In the genomic region with DNA sequence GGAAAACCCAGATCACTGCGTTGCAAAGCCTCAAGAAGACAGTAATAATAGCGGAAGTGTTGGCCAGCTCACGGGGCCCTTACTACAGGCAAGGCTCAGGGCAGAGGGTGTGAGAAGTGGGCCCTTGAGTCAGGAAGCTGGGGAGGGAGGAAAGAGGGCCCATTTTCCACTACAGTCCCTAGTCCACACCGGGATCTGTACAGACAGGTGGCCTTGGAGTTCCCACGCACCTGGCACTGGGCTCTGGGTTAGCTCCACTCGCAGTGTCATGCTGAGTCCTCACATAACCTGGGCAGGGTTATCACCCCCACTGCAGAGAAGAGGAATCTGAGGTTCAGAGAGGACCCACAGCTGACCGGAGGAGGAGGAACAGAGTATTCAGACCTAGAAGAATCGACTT, we compare ENCODE assay signal across 14 cellular contexts. TPM values are rescaled to one million over a fixed set of nuclear protein-coding genes. Genes with fewer than 3 reads are reported as not detected.
DNase-seq lines count a peak whose midpoint lies in the region; TF ChIP-seq lines count a peak whose summit lies in the region.
"Had no signal": no experiment of that assay in that cellular context is flagged by ENCODE, and none has a peak within 500 bp of the region (broad histone marks: within the 10 kb centered on the region; RNA-seq: fewer than 3 reads in every experiment).

No MANE protein-coding gene starts in this region.

- peaks cover 7% of the 10 kb centered on the region for H3K36me3 ChIP-seq in thymus (ENCODE audit: control insufficient read depth, insufficient read depth)
- H3K36me3 ChIP-seq: MG63 had no signal

- TF ChIP-seq CTCF in chondrocyte (IDR thresholded peaks at IDR 0.05) = no peak
- no peak for TF ChIP-seq CTCF in mesothelial cell of epicardium (IDR thresholded peaks at IDR 0.05; ENCODE audit: unreplicated experiment)

- peaks cover 1% of the 10 kb centered on the region for H3K9me3 ChIP-seq in thymus (ENCODE audit: control insufficient read depth)
- H3K9me3 ChIP-seq: MG63 had no signal

- peaks cover 4% of the 10 kb centered on the region for H3K36me3 Mint-ChIP-seq in chondrocyte (ENCODE audit: low read depth)
- peaks cover 2% of the 10 kb centered on the region for H3K36me3 Mint-ChIP-seq in mesothelial cell of epicardium
- no peaks in the 10 kb centered on the region for H3K36me3 Mint-ChIP-seq in activated T-helper 2 cell treated with anti-CD3 and anti-CD28 coated beads, Interferon-gamma antibody, Interleukin-2, Interleukin-4, amounts not matched to agents 10 μg/mL and 5 μg/mL and 100 μg/mL, durations not matched to agents 14 hours and 24 hours and 36 hours (ENCODE audit: low read depth)
- H3K36me3 Mint-ChIP-seq: natural killer cell had no signal

- H3K27ac ChIP-seq in thymus (ENCODE audit: low read depth) = peak overlapping the region; percentile 36

- intact Hi-C loops in activated T-helper 2 cell treated with anti-CD3 and anti-CD28 coated beads, Interferon-gamma antibody, Interleukin-2, Interleukin-4, amounts not matched to agents 10 μg/mL and 5 μg/mL and 100 μg/mL, durations not matched to agents 14 hours and 24 hours and 36 hours (cut with micrococcal nuclease) = no loop called here

- H3K27ac Mint-ChIP-seq in chondrocyte (ENCODE audit: unreplicated experiment) (peak overlapping the region; percentile 100), mesothelial cell of epicardium (peak overlapping the region; percentile 93)
- H3K27ac Mint-ChIP-seq in activated T-helper 2 cell treated with anti-CD3 and anti-CD28 coated beads, Interferon-gamma antibody, Interleukin-2, Interleukin-4, amounts not matched to agents 10 μg/mL and 5 μg/mL and 100 μg/mL, durations not matched to agents 14 hours and 24 hours and 36 hours = no peak overlapping the region
- H3K27ac Mint-ChIP-seq: natural killer cell had no signal

- H3K27me3 Mint-ChIP-seq in chondrocyte (ENCODE audit: low read depth) = no peaks in the 10 kb centered on the region
- no peaks in the 10 kb centered on the region for H3K27me3 Mint-ChIP-seq in mesothelial cell of epicardium (ENCODE audit: low read depth)
- no peaks in the 10 kb centered on the region for H3K27me3 Mint-ChIP-seq in activated T-helper 2 cell treated with anti-CD3 and anti-CD28 coated beads, Interferon-gamma antibody, Interleukin-2, Interleukin-4, amounts not matched to agents 10 μg/mL and 5 μg/mL and 100 μg/mL, durations not matched to agents 14 hours and 24 hours and 36 hours (ENCODE audit: low read depth)
- H3K27me3 Mint-ChIP-seq: central memory CD8-positive, alpha-beta T cell had no signal

- WGBS in thymus = 93% methylated on average over 8 of the region's 8 CpGs

- H3K4me1 ChIP-seq in thymus (ENCODE audit: control insufficient read depth, insufficient read depth, low read length) = peaks cover 32% of the 10 kb centered on the region

- H3K4me3 Mint-ChIP-seq in chondrocyte (ENCODE audit: unreplicated experiment) = no peak overlapping the region
- H3K4me3 Mint-ChIP-seq in mesothelial cell of epicardium = no peak overlapping the region
- H3K4me3 Mint-ChIP-seq in activated T-helper 2 cell treated with anti-CD3 and anti-CD28 coated beads, Interferon-gamma antibody, Interleukin-2, Interleukin-4, amounts not matched to agents 10 μg/mL and 5 μg/mL and 100 μg/mL, durations not matched to agents 14 hours and 24 hours and 36 hours (ENCODE audit: low read depth) = no peak overlapping the region
- H3K4me3 Mint-ChIP-seq: central memory CD8-positive, alpha-beta T cell; natural killer cell had no signal

- DNase-seq in DMS53 (lab: John Stamatoyannopoulos, UW) = peak; percentile 9
- DNase-seq in DMS53 treated with DMSO at 0.1 percent for 48 hours (lab: John Stamatoyannopoulos, UW; ENCODE audit: unreplicated experiment) = no peak
- DNase-seq in chondrocyte (ENCODE audit: low spot score) = no peak
- no peak for DNase-seq in mesothelial cell of epicardium (ENCODE audit: low spot score in 2 of 2, unreplicated experiment in 2 of 2)
- no peak for DNase-seq in amygdala (lab: John Stamatoyannopoulos, UW)
- no peak for DNase-seq in activated T-helper 2 cell treated with anti-CD3 and anti-CD28 coated beads, Interferon-gamma antibody, Interleukin-2, Interleukin-4, amounts not matched to agents 10 μg/mL and 5 μg/mL and 100 μg/mL, durations not matched to agents 14 hours and 24 hours and 36 hours (ENCODE audit: low spot score)
- no peak for DNase-seq in cerebellum (ENCODE audit: low spot score)
- DNase-seq: activated CD8-positive, alpha-beta memory T cell treated with anti-CD3 and anti-CD28 coated beads, Interleukin-2, amount 50 U/mL, for 4 hours; natural killer cell; NCI-H774; T-helper 2 cell had no signal

- no peaks in the 10 kb centered on the region for H3K27me3 ChIP-seq in thymus (ENCODE audit: control insufficient read depth, insufficient read depth)
- H3K27me3 ChIP-seq: MG63 had no signal

- H3K4me1 Mint-ChIP-seq in chondrocyte (ENCODE audit: low read depth) (peaks cover 92% of the 10 kb centered on the region), mesothelial cell of epicardium (peaks cover 56% of the 10 kb centered on the region)
- H3K4me1 Mint-ChIP-seq in activated T-helper 2 cell treated with anti-CD3 and anti-CD28 coated beads, Interferon-gamma antibody, Interleukin-2, Interleukin-4, amounts not matched to agents 10 μg/mL and 5 μg/mL and 100 μg/mL, durations not matched to agents 14 hours and 24 hours and 36 hours (ENCODE audit: low read depth) = no peaks in the 10 kb centered on the region

- no peaks in the 10 kb centered on the region for H3K9me3 Mint-ChIP-seq in chondrocyte (ENCODE audit: low read depth)
- H3K9me3 Mint-ChIP-seq in mesothelial cell of epicardium = no peaks in the 10 kb centered on the region
- H3K9me3 Mint-ChIP-seq in activated T-helper 2 cell treated with anti-CD3 and anti-CD28 coated beads, Interferon-gamma antibody, Interleukin-2, Interleukin-4, amounts not matched to agents 10 μg/mL and 5 μg/mL and 100 μg/mL, durations not matched to agents 14 hours and 24 hours and 36 hours = no peaks in the 10 kb centered on the region
- H3K9me3 Mint-ChIP-seq: central memory CD8-positive, alpha-beta T cell; natural killer cell had no signal

- H3K4me3 ChIP-seq in thymus (ENCODE audit: low read length) = no peak overlapping the region
- H3K4me3 ChIP-seq: MG63 had no signal

RNA-seq across cellular contexts. Expression of a gene that starts 16.8 kb away (rescaled TPM):
- 243 to 296 TPM (median 282 TPM) in 3 replicates for total RNA-seq in chondrocyte
- total RNA-seq in mesothelial cell of epicardium = 100 to 104 TPM (median 102 TPM) in 3 replicates
- 36.4 TPM for polyA plus RNA-seq in thymus
- 1.3 TPM in 2 replicates for total RNA-seq in activated T-helper 2 cell treated with anti-CD3 and anti-CD28 coated beads, Interferon-gamma antibody, Interleukin-2, Interleukin-4, amounts not matched to agents 10 μg/mL and 5 μg/mL and 100 μg/mL, durations not matched to agents 14 hours and 24 hours and 36 hours
- 49.0 TPM for total RNA-seq in cerebellum

RNA-seq across cellular contexts. Expression of a gene that starts 56.3 kb away (rescaled TPM):
- total RNA-seq in chondrocyte = 13.0 to 25.0 TPM (median 20.8 TPM) in 3 replicates
- 1.3 to 2.1 TPM (median 1.4 TPM) in 3 replicates for total RNA-seq in mesothelial cell of epicardium
- polyA plus RNA-seq in thymus = 4.7 TPM
- total RNA-seq in activated T-helper 2 cell treated with anti-CD3 and anti-CD28 coated beads, Interferon-gamma antibody, Interleukin-2, Interleukin-4, amounts not matched to agents 10 μg/mL and 5 μg/mL and 100 μg/mL, durations not matched to agents 14 hours and 24 hours and 36 hours = 0.28 TPM in 1 of 2 replicates, not detected in the other
- total RNA-seq in cerebellum = 4.1 TPM

Comparison
In these comparisons a context has a peak if more than half of its experiments do, and no peak if none do; other contexts are left out.
1. RNA of a gene that starts 16.8 kb away (total RNA-seq): 243 to 296 TPM in chondrocyte, 100 to 104 TPM in mesothelial cell of epicardium and 49.0 TPM in cerebellum (single experiment); 1.3 TPM in activated T-helper 2 cell treated with anti-CD3 and anti-CD28 coated beads, Interferon-gamma antibody, Interleukin-2, Interleukin-4, amounts not matched to agents 10 μg/mL and 5 μg/mL and 100 μg/mL, durations not matched to agents 14 hours and 24 hours and 36 hours; every median in the first group is over 10 times any median in the second.